Comparison of ENCODE assay signal across 16 cellular contexts in the genomic region with DNA sequence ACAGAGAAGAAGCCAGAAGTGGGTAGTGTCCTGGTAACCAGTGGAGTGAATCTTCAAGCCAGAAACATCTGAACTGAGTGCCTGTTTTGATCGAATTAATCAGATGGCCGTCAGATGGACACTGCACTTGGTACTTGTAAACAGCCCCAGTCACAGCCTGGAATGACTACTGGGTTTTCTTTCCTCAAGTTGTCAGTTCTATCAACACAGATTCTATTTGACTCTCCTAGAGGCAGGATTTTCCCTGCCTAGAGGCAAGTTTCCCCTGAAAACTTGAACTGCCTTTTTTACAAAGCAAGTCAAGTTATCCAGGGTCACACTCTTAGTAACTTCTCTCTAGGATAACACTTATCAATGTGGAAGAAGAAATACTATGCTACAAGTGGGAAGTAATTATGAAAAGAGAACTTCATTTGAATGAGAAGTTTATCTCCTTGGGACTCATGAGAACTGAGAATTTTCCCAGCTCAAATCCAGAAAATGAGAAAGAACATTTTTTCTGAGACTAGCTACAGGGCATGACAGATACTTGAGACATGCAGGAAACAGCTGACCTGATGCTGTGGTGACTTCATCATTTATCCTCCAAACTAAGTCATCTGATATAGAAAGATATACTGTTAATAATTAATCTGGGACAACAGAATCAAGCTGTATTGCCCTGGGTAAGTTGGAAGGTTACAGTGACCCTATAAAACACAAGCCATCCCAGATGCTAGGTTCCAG. TPM values are rescaled to one million over a fixed set of nuclear protein-coding genes. Genes with fewer than 3 reads are reported as not detected.
A peak's percentile ranks its signal among the peaks of the same experiment; 100 is the strongest.
DNase-seq lines count a peak whose midpoint lies in the region; ATAC-seq lines count a peak whose summit lies in the region.
"Had no signal": no experiment of that assay in that cellular context is flagged by ENCODE, and none has a peak within 500 bp of the region (broad histone marks: within the 10 kb centered on the region; RNA-seq: fewer than 3 reads in every experiment).

No MANE protein-coding gene starts in this region.

- CTCF ChIA-PET in T-cell (lab: Charles Lee), result no interaction called here

- peaks cover 14 to 19% of the 10 kb centered on the region in 2 donors for H3K27me3 Mint-ChIP-seq in T-cell
- H3K27me3 Mint-ChIP-seq: type B pancreatic cell had no signal

- peak; percentile 58 for DNase-seq in AG08395 (ENCODE audit: low spot score)
- DNase-seq in LHCN-M2 (ENCODE audit: low read depth), result peak; percentile 74
- DNase-seq in dedifferentiated amniotic fluid mesenchymal stem cell (ENCODE audit: extremely low spot score), result peak; percentile 27
- no peak for DNase-seq in left colon
- no peak for DNase-seq in Right ventricle myocardium inferior (ENCODE audit: missing footprints)
- DNase-seq in stimulated activated CD4-positive, alpha-beta T cell treated with anti-CD3 and anti-CD28 coated beads, Interleukin-2, amount 100 ng/mL, for 24 hours, result no peak
- DNase-seq in T-cell, result no peak
- DNase-seq in NCI-H2081 (lab: John Stamatoyannopoulos, UW), result no peak
- DNase-seq: activated CD4-positive, alpha-beta T cell treated with anti-CD3 and anti-CD28 coated beads, Interleukin-2, amount 10 ng/mL, durations not matched to agents 24 days and 14 days; BE2C; H7; NCI-H2227 treated with DMSO at 0.1 percent for 48 hours; pancreas had no signal

- no peaks in the 10 kb centered on the region for H3K4me1 Mint-ChIP-seq in T-cell
- H3K4me1 Mint-ChIP-seq: activated CD4-positive, alpha-beta T cell treated with anti-CD3 and anti-CD28 coated beads, Interleukin-2, amount 10 ng/mL, durations not matched to agents 24 days and 14 days had no signal

- no peak overlapping the region for H3K27ac Mint-ChIP-seq in T-cell
- H3K27ac Mint-ChIP-seq: activated CD4-positive, alpha-beta T cell treated with anti-CD3 and anti-CD28 coated beads, Interleukin-2, amount 10 ng/mL, durations not matched to agents 24 days and 14 days; type B pancreatic cell had no signal

- H3K36me3 Mint-ChIP-seq in T-cell, result no peaks in the 10 kb centered on the region
- H3K36me3 Mint-ChIP-seq: type B pancreatic cell had no signal

- peak; percentile 24 for ATAC-seq in left colon
- ATAC-seq in Right ventricle myocardium inferior, result no peak
- no peak for ATAC-seq in T-cell (replicated peaks in 1 of 4)
- ATAC-seq: pancreas had no signal

- H3K4me3 Mint-ChIP-seq in T-cell, result no peak overlapping the region
- H3K4me3 Mint-ChIP-seq: activated CD4-positive, alpha-beta T cell treated with anti-CD3 and anti-CD28 coated beads, Interleukin-2, amount 10 ng/mL, durations not matched to agents 24 days and 14 days; type B pancreatic cell had no signal

- intact Hi-C loops in left colon (cut with DNase I, micrococcal nuclease), result no loop called here
- intact Hi-C loops in Right ventricle myocardium inferior (cut with DNase I), result no loop called here

- POLR2A ChIA-PET in T-cell (lab: Charles Lee), result no interaction called here

- no peaks in the 10 kb centered on the region for H3K9me3 Mint-ChIP-seq in T-cell
- H3K9me3 Mint-ChIP-seq: activated CD4-positive, alpha-beta T cell treated with anti-CD3 and anti-CD28 coated beads, Interleukin-2, amount 10 ng/mL, durations not matched to agents 24 days and 14 days; type B pancreatic cell had no signal

RNA-seq across cellular contexts. Expression of gene SULT1C2, which starts 36.0 kb away (rescaled TPM):
- total RNA-seq in LHCN-M2 (2014; rRNA removed) (0.06 TPM in 1 of 2 replicates, not detected in the other), left colon (1 to 10 TPM in 1 of 2 donors, under 1 TPM in 1; 0.98 to 3.7 TPM), Right ventricle myocardium inferior (0.87 TPM), T-cell (under 1 TPM in 1 of 5 donors, not detected in 4; 0.44 TPM)
- polyA plus RNA-seq in LHCN-M2 (2012), result 0.01 TPM
- total RNA-seq: activated CD4-positive, alpha-beta T cell treated with anti-CD3 and anti-CD28 coated beads, Interleukin-2, amount 10 ng/mL, durations not matched to agents 24 days and 14 days; ascending aorta; T-helper 1 cell treated with Interleukin-12 subunit alpha and Interleukin-12 subunit beta and Interleukin-4 antibody, amounts not matched to agents 30 ng/mL and 1 ng/mL, for 36 hours had no signal

RNA-seq across cellular contexts. Expression of gene SULT1C4, which starts 53.1 kb away (rescaled TPM):
- total RNA-seq in LHCN-M2 (2014; rRNA removed), result not detected in 2 replicates
- polyA plus RNA-seq in LHCN-M2 (2012), result not detected
- total RNA-seq in left colon, result 1 to 10 TPM in 1 of 2 donors, under 1 TPM in 1; 0.46 to 1.2 TPM
- 2.0 TPM for total RNA-seq in Right ventricle myocardium inferior
- total RNA-seq in T-cell, result not detected
- total RNA-seq: activated CD4-positive, alpha-beta T cell treated with anti-CD3 and anti-CD28 coated beads, Interleukin-2, amount 10 ng/mL, durations not matched to agents 24 days and 14 days; T-helper 1 cell treated with Interleukin-12 subunit alpha and Interleukin-12 subunit beta and Interleukin-4 antibody, amounts not matched to agents 30 ng/mL and 1 ng/mL, for 36 hours had no signal

Comparison
In these comparisons a context has a peak if more than half of its experiments do, and no peak if none do; other contexts are left out.
1. DNase-seq: peak in AG08395 (single experiment), LHCN-M2 (single experiment) and dedifferentiated amniotic fluid mesenchymal stem cell (single experiment); none in left colon (0 of 2), Right ventricle myocardium inferior (single experiment), stimulated activated CD4-positive, alpha-beta T cell treated with anti-CD3 and anti-CD28 coated beads, Interleukin-2, amount 100 ng/mL, for 24 hours (0 of 2), T-cell (0 of 34) and NCI-H2081 (0 of 2).